8 cellular contexts compared by ENCODE assay signal in genomic region chr11:76807206-76807875, GRCh38. TPM values are rescaled to one million over a fixed set of nuclear protein-coding genes. Genes with fewer than 3 reads are reported as not detected.
A peak's percentile ranks its signal among the peaks of the same experiment; 100 is the strongest.
DNase-seq lines count a peak whose midpoint lies in the region; ATAC-seq and TF ChIP-seq lines count a peak whose summit lies in the region.

No MANE protein-coding gene starts in this region.

- intact Hi-C loops in Right ventricle myocardium superior (cut with DNase I) = no loop called here
- intact Hi-C loops in posterior cingulate gyrus (cut with DNase I) = loop anchor here (1.0 to 5.0 kb wide), 3 partner anchors 55 to 240 kb away; partner anchors contain the start of gene ACER3

- H2AFZ ChIP-seq in MM.1S (ENCODE audit: low read length) = peak overlapping the region; percentile 82

- H3K4me3 ChIP-seq in MM.1S (ENCODE audit: low read length) = peak overlapping the region; percentile 51

- H3K9me2 ChIP-seq in MM.1S (replicated peaks; ENCODE audit: insufficient read depth, low read length) = no peaks in the 10 kb centered on the region

- no peaks in the 10 kb centered on the region for H3K36me3 ChIP-seq in MM.1S (replicated peaks; ENCODE audit: insufficient read depth, low read length)

- DNase-seq in MM.1S (peak; percentile 70), SKM-1 (lab: John Stamatoyannopoulos, UW; ENCODE audit: unreplicated experiment) (peak; percentile 74), Right ventricle myocardium superior (peak; percentile 92), posterior cingulate gyrus (peak; percentile 68 to 97 (median 88))
- DNase-seq in activated naive CD4-positive, alpha-beta T cell treated with anti-CD3 and anti-CD28 coated beads, Interleukin-2, amount 50 U/mL, for 16 hours = peak; percentile 73

- H3K9ac ChIP-seq in MM.1S (ENCODE audit: low read length) = no peak overlapping the region

- no peaks in the 10 kb centered on the region for H3K27me3 ChIP-seq in MM.1S (replicated peaks; ENCODE audit: insufficient read depth, low read length)

- peak overlapping the region; percentile 75 for H3K4me2 ChIP-seq in MM.1S (ENCODE audit: low read depth, low read length)

- TF ChIP-seq CTCF in GM12872 (IDR thresholded peaks at IDR 0.05; ENCODE audit: insufficient read depth, low read depth, low read length) (peak; percentile 88), MM.1S (IDR thresholded peaks at IDR 0.05; ENCODE audit: low read length) (peak; percentile 79)

- no peaks in the 10 kb centered on the region for H3F3A ChIP-seq in MM.1S (ENCODE audit: insufficient read depth, low read length)

- no peak overlapping the region for H3K27ac ChIP-seq in MM.1S (ENCODE audit: low read length)

- H3K4me1 ChIP-seq in MM.1S (ENCODE audit: low read length) = no peaks in the 10 kb centered on the region

- ATAC-seq in Right ventricle myocardium superior (ENCODE audit: poor library complexity) (peak; percentile 84), GM21381 (IDR thresholded peaks at IDR 0.05; ENCODE audit: unreplicated experiment) (no peak), HG02981 (IDR thresholded peaks at IDR 0.05; ENCODE audit: unreplicated experiment) (no peak)

- no peaks in the 10 kb centered on the region for H3K9me3 ChIP-seq in MM.1S (replicated peaks; ENCODE audit: insufficient read depth, low read length)

- no peaks in the 10 kb centered on the region for H3K79me2 ChIP-seq in MM.1S (ENCODE audit: low read length)

- H4K20me1 ChIP-seq in MM.1S (ENCODE audit: insufficient read depth, low read length) = no peaks in the 10 kb centered on the region

RNA-seq across cellular contexts. Expression of gene TSKU, which starts 24.2 kb away (rescaled TPM):
- total RNA-seq in Right ventricle myocardium superior = 17.2 TPM

RNA-seq across cellular contexts. Expression of gene ACER3, which starts 53.4 kb away (rescaled TPM):
- 10.3 TPM for total RNA-seq in Right ventricle myocardium superior
